Comparison of ENCODE assay signal across 1 cellular context in the genomic region with DNA sequence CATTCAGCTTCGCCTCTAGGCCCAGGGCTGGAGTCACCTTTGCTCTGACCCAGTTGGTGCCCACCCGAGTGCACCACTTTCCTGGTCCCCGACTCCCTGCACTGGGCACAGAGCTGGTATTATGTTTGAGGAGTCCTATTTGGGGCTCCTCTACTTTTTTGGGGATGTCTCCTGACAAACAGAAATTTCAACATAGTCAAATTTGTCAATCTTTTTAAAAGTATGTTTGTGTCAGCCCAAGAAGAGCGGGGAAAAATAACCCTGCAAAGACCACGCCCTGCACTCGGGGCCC.
TF ChIP-seq lines count a peak whose summit lies in the region.

No MANE protein-coding gene starts in this region.

TF ChIP-seq in neural cell, 6 proteins besides CTCF, POLR2A, EP300 and RAD21 (continued from another document):
- TF ChIP-seq, protein P1, sequence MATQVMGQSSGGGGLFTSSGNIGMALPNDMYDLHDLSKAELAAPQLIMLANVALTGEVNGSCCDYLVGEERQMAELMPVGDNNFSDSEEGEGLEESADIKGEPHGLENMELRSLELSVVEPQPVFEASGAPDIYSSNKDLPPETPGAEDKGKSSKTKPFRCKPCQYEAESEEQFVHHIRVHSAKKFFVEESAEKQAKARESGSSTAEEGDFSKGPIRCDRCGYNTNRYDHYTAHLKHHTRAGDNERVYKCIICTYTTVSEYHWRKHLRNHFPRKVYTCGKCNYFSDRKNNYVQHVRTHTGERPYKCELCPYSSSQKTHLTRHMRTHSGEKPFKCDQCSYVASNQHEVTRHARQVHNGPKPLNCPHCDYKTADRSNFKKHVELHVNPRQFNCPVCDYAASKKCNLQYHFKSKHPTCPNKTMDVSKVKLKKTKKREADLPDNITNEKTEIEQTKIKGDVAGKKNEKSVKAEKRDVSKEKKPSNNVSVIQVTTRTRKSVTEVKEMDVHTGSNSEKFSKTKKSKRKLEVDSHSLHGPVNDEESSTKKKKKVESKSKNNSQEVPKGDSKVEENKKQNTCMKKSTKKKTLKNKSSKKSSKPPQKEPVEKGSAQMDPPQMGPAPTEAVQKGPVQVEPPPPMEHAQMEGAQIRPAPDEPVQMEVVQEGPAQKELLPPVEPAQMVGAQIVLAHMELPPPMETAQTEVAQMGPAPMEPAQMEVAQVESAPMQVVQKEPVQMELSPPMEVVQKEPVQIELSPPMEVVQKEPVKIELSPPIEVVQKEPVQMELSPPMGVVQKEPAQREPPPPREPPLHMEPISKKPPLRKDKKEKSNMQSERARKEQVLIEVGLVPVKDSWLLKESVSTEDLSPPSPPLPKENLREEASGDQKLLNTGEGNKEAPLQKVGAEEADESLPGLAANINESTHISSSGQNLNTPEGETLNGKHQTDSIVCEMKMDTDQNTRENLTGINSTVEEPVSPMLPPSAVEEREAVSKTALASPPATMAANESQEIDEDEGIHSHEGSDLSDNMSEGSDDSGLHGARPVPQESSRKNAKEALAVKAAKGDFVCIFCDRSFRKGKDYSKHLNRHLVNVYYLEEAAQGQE (IDR thresholded peaks at IDR 0.05; ENCODE audit: borderline replicate concordance) = no peak
